Comparison of ENCODE assay signal across 12 cellular contexts in genomic region chr5:10685103-10685502, GRCh38.
DNase-seq lines count a peak whose midpoint lies in the region; ATAC-seq lines count a peak whose summit lies in the region.
"Had no signal": no experiment of that assay in that cellular context is flagged by ENCODE, and none has a peak within 500 bp of the region (broad histone marks: within the 10 kb centered on the region; RNA-seq: fewer than 3 reads in every experiment).

No MANE protein-coding gene starts in this region.

- H2AFZ ChIP-seq in Karpas-422 (ENCODE audit: low read length): no peak overlapping the region

- no peaks in the 10 kb centered on the region for H3K27me3 ChIP-seq in Karpas-422 (ENCODE audit: low read length)
- H3K27me3 ChIP-seq: esophagus squamous epithelium, ovary had no signal

- no peaks in the 10 kb centered on the region for H3K9me3 ChIP-seq in Karpas-422 (ENCODE audit: low read length)
- H3K9me3 ChIP-seq: esophagus squamous epithelium, ovary had no signal

- H3K4me3 Mint-ChIP-seq in activated CD4-positive, alpha-beta memory T cell treated with anti-CD3 and anti-CD28 coated beads for 36 hours: peak overlapping the region; percentile 18
- H3K4me3 Mint-ChIP-seq: T-cell had no signal

- H3K4me2 ChIP-seq in Karpas-422 (ENCODE audit: low read depth, low read length, poor library complexity, severe bottlenecking): no peak overlapping the region

- no peaks in the 10 kb centered on the region; the same call in 1 of the 2 replicates for H4K20me1 ChIP-seq in Karpas-422 (ENCODE audit: insufficient read depth, low read depth, low read length)

- ATAC-seq in GM18517 (IDR thresholded peaks at IDR 0.05; ENCODE audit: unreplicated experiment) (peak; percentile 86), GM21367 (IDR thresholded peaks at IDR 0.05; ENCODE audit: unreplicated experiment) (peak; percentile 68), HG03025 (IDR thresholded peaks at IDR 0.05; ENCODE audit: low FRiP score, unreplicated experiment) (peak; percentile 59)
- ATAC-seq: T-cell had no signal

- H3K27me3 Mint-ChIP-seq in activated CD4-positive, alpha-beta memory T cell treated with anti-CD3 and anti-CD28 coated beads for 36 hours: no peaks in the 10 kb centered on the region
- H3K27me3 Mint-ChIP-seq: T-cell had no signal

- intact Hi-C loops in activated CD4-positive, alpha-beta memory T cell treated with anti-CD3 and anti-CD28 coated beads for 36 hours (cut with micrococcal nuclease): loop anchor here (1.0 kb wide), 1 partner anchor 53 kb away; no protein-coding TSS in a partner anchor

- no peak overlapping the region for H3K4me3 ChIP-seq in Karpas-422 (ENCODE audit: low read length)
- H3K4me3 ChIP-seq: esophagus squamous epithelium, ovary had no signal

- H3K4me1 ChIP-seq in Karpas-422 (ENCODE audit: low read length): peaks cover 7% of the 10 kb centered on the region
- H3K4me1 ChIP-seq: esophagus squamous epithelium had no signal

- no peaks in the 10 kb centered on the region for H3K9me2 ChIP-seq in Karpas-422 (replicated peaks; ENCODE audit: insufficient read depth, low read length)

- no peak for DNase-seq in activated CD4-positive, alpha-beta memory T cell treated with anti-CD3 and anti-CD28 coated beads for 36 hours
- DNase-seq in SIG-M5 (lab: John Stamatoyannopoulos, UW): no peak
- no peak for DNase-seq in hepatic stellate cell (ENCODE audit: low spot score)
- no peak for DNase-seq in islet precursor cell
- DNase-seq in Karpas-422: no peak
- DNase-seq: esophagus squamous epithelium, NCI-H510A, ovary, T-cell had no signal

- POLR2A ChIA-PET in activated CD4-positive, alpha-beta memory T cell treated with anti-CD3 and anti-CD28 coated beads for 36 hours (lab: Charles Lee): interaction anchor here (1.0 kb wide), 1 partner anchor 57 kb away, joined by 3 read pairs; no protein-coding TSS in a partner anchor

- peaks cover 21% of the 10 kb centered on the region for H3K4me1 Mint-ChIP-seq in activated CD4-positive, alpha-beta memory T cell treated with anti-CD3 and anti-CD28 coated beads for 36 hours (ENCODE audit: low read depth)

- peaks cover 39% of the 10 kb centered on the region for H3K79me2 ChIP-seq in Karpas-422 (ENCODE audit: low read length)

- no peak overlapping the region for H3K27ac ChIP-seq in Karpas-422 (ENCODE audit: low read length)
- H3K27ac ChIP-seq: esophagus squamous epithelium, ovary had no signal

- peaks cover 11% of the 10 kb centered on the region; the same call in 1 of the 2 replicates for H3K36me3 ChIP-seq in Karpas-422 (ENCODE audit: insufficient read depth, low read length)
- H3K36me3 ChIP-seq: ovary had no signal

- H3K27ac Mint-ChIP-seq in activated CD4-positive, alpha-beta memory T cell treated with anti-CD3 and anti-CD28 coated beads for 36 hours: peak overlapping the region; percentile 72
- H3K27ac Mint-ChIP-seq: T-cell had no signal

- H3K9me3 Mint-ChIP-seq in activated CD4-positive, alpha-beta memory T cell treated with anti-CD3 and anti-CD28 coated beads for 36 hours: no peaks in the 10 kb centered on the region
- H3K9me3 Mint-ChIP-seq: T-cell had no signal

- no peak overlapping the region for H3K9ac ChIP-seq in Karpas-422 (ENCODE audit: low read length)

- peaks cover 33% of the 10 kb centered on the region for H3K36me3 Mint-ChIP-seq in activated CD4-positive, alpha-beta memory T cell treated with anti-CD3 and anti-CD28 coated beads for 36 hours

- CTCF ChIA-PET in activated CD4-positive, alpha-beta memory T cell treated with anti-CD3 and anti-CD28 coated beads for 36 hours (lab: Charles Lee): interaction anchor here (1.0 to 2.6 kb wide), 4 partner anchors 17 to 58 kb away, joined by 3 to 8 read pairs (median 3); no protein-coding TSS in a partner anchor
